Comparison of ENCODE assay signal across 24 cellular contexts in genomic region chr5:18244309-18244708, GRCh38.
"Had no signal": no experiment of that assay in that cellular context is flagged by ENCODE, and none has a peak within 500 bp of the region (broad histone marks: within the 10 kb centered on the region; RNA-seq: fewer than 3 reads in every experiment).

No MANE protein-coding gene starts in this region.

- H3K4me3 ChIP-seq: esophagus muscularis mucosa, gastroesophageal sphincter, lung, pancreas, suprapubic skin, thyroid gland, upper lobe of left lung, uterus had no signal

- H3K9me3 ChIP-seq: pancreas, thyroid gland, uterus had no signal

- DNase-seq: cortex of kidney; effector memory CD4-positive, alpha-beta T cell; foreskin fibroblast; glutamatergic neuron; kidney; left cardiac atrium; left ventricle myocardium superior; mesendoderm; naive B cell; occipital lobe; pancreas; right cardiac atrium; stimulated activated CD4-positive, alpha-beta T cell treated with anti-CD3 and anti-CD28 coated beads, Interleukin-4, amount 100 ng/mL, for 1 hour; stimulated activated CD8-positive, alpha-beta memory T cell treated with anti-CD3 and anti-CD28 coated beads, Interleukin-4, amount 100 ng/mL, for 48 hours; stimulated activated naive CD8-positive, alpha-beta T cell treated with anti-CD3 and anti-CD28 coated beads, Interleukin-15, Interleukin-2, amounts not matched to agents 100 U/mL and 50 U/mL, for 24 hours; thyroid gland; upper lobe of left lung; uterus had no signal

- H3K36me3 ChIP-seq: esophagus muscularis mucosa, gastroesophageal sphincter, pancreas, suprapubic skin, thyroid gland, upper lobe of left lung, uterus had no signal

- H3K27me3 ChIP-seq: esophagus muscularis mucosa, gastroesophageal sphincter, pancreas, suprapubic skin, thyroid gland, upper lobe of left lung, uterus had no signal

- ATAC-seq: gastroesophageal sphincter; left cardiac atrium; left ventricle myocardium superior; pancreas; right cardiac atrium; stimulated activated effector memory CD8-positive, alpha-beta T cell treated with anti-CD3 and anti-CD28 coated beads, Interleukin-12 subunit alpha, Interleukin-12 subunit beta, amount 100 ng/mL, for 72 hours; stimulated activated naive CD8-positive, alpha-beta T cell treated with anti-CD3 and anti-CD28 coated beads, Interleukin-15, Interleukin-2, amounts not matched to agents 100 U/mL and 50 U/mL, for 24 hours had no signal

- H3K4me1 ChIP-seq: esophagus muscularis mucosa, gastroesophageal sphincter, pancreas, suprapubic skin, thyroid gland, upper lobe of left lung, uterus had no signal

- FAIRE-seq: endometrium, kidney, pancreas had no signal

- H3K27ac ChIP-seq: esophagus muscularis mucosa, gastroesophageal sphincter, pancreas, suprapubic skin, thyroid gland, upper lobe of left lung, uterus had no signal
